In the genomic region with DNA sequence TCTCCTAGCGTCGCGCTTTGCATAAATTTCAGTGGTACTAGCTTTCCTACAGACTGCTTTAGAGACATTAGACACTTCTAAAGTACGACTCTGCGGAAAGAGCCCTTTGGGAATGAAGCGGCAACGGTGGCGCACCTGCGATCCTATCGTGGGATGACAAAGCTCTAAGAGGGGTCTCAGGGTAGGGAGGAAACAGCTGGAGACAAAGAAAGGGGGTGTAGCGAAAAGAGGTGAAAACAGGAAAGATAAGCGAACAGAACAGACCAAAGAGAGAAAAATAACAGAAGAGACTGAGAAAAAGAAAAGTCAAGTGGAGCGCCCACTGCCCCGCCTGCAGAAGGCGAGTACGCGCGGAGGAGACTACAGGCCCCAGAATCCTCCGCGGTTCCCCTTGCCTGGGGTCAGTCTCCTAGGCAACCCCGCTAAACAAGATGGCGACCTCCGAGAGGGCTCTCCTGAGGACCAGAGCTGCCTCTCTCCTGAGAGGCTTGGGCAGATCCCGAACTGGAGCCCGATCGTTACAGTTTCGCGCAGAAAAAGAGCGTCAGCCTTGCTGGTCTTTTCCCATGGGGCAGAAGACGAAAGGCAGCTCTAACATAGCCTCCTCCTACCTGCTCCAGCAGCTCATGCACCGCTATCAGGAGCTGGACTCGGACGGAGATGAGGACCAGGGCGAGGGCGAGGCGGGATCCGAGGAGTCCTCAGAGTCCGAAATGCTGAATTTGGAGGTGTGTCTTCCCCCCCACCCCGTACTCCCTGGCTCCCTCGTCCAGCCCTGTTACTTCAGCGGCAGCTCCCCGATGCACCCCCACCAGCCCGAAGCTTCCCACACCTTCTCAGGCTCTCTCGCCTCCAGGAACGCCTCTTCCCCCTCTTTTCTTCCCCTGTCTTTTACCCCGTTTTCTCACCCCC, we compare ENCODE assay signal across 8 cellular contexts. TPM values are rescaled to one million over a fixed set of nuclear protein-coding genes. Genes with fewer than 3 reads are reported as not detected.
A peak's percentile ranks its signal among the peaks of the same experiment; 100 is the strongest.
DNase-seq lines count a peak whose midpoint lies in the region; ATAC-seq and TF ChIP-seq lines count a peak whose summit lies in the region.

A gene with protein sequence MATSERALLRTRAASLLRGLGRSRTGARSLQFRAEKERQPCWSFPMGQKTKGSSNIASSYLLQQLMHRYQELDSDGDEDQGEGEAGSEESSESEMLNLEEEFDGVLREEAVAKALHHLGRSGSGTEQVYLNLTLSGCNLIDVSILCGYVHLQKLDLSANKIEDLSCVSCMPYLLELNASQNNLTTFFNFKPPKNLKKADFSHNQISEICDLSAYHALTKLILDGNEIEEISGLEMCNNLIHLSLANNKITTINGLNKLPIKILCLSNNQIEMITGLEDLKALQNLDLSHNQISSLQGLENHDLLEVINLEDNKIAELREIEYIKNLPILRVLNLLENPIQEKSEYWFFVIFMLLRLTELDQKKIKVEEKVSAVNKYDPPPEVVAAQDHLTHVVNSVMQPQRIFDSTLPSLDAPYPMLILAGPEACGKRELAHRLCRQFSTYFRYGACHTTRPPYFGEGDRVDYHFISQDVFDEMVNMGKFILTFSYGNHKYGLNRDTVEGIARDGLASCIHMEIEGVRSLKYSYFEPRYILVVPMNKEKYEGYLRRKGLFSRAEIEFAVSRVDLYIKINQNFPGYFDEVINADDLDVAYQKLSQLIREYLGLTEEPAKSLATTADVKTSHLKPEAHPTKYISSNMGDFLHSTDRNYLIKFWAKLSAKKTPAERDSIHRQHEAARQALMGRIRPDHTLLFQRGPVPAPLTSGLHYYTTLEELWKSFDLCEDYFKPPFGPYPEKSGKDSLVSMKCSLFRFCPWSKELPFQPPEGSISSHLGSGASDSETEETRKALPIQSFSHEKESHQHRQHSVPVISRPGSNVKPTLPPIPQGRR (plus strand): TSS at position 404 of the 912 bp plus-strand sequence. CDS start 28 bp downstream, at position 432.

- H3K4me1 ChIP-seq in rectal smooth muscle tissue (ENCODE audit: control insufficient read depth, insufficient read depth, low read length) (no peaks in the 10 kb centered on the region), uterus (no peaks in the 10 kb centered on the region)

- no peak for TF ChIP-seq POLR2A in GM18505 (IDR thresholded peaks at IDR 0.05; ENCODE audit: borderline replicate concordance, extremely low read depth, insufficient read depth, insufficient read length)
- no peak for TF ChIP-seq POLR2A in uterus (IDR thresholded peaks at IDR 0.05)

- ATAC-seq in GM18505 (IDR thresholded peaks at IDR 0.05; ENCODE audit: unreplicated experiment) (peak; percentile 100), HG02970 (IDR thresholded peaks at IDR 0.05; ENCODE audit: low FRiP score, unreplicated experiment) (peak; percentile 99)

- TF ChIP-seq CTCF in astrocyte of the cerebellum (IDR thresholded peaks at IDR 0.05; ENCODE audit: low read depth, low read length, missing control alignments) (no peak), uterus (IDR thresholded peaks at IDR 0.05) (peak in 1 of 4 experiments; percentile 15)

- peak within 1 kb of the TSS; percentile 26 for H3K9ac ChIP-seq in rectal smooth muscle tissue (ENCODE audit: low read length)

- H3K9me3 ChIP-seq in uterus = no peaks in the 10 kb centered on the region

- in situ Hi-C loops in astrocyte of the cerebellum (cut with HindIII; ENCODE audit: low sequenced_read_pairs) = no loop called here

- intact Hi-C loops in uterus (cut with DNase I; ENCODE audit: low total_unique reads) = no loop called here

- H3K27me3 ChIP-seq in rectal smooth muscle tissue (ENCODE audit: control insufficient read depth, insufficient read depth, low read length) = no peaks in the 10 kb centered on the region
- H3K27me3 ChIP-seq in uterus = no peaks in the 10 kb centered on the region

- DNase-seq in NCI-H187 (lab: John Stamatoyannopoulos, UW) (peak; percentile 47 to 83), T-helper 22 cell (ENCODE audit: low read depth) (peak; percentile 61), astrocyte of the cerebellum (ENCODE audit: low read depth) (peak; percentile 53), hippocampal formation (lab: John Stamatoyannopoulos, UW) (peak; percentile 72 to 76), uterus (peak; percentile 78 to 83)

- H3K27ac ChIP-seq in rectal smooth muscle tissue (ENCODE audit: low read depth, low read length) = no peak within 1 kb of the TSS
- no peak within 1 kb of the TSS for H3K27ac ChIP-seq in uterus

- H3K36me3 ChIP-seq in rectal smooth muscle tissue (ENCODE audit: control insufficient read depth, insufficient read depth, low read length) = no peaks in the 10 kb centered on the region
- H3K36me3 ChIP-seq in uterus = no peaks in the 10 kb centered on the region

- H3K4me3 ChIP-seq in astrocyte of the cerebellum (ENCODE audit: low read depth, low read length) = peak within 1 kb of the TSS; percentile 67
- peak within 1 kb of the TSS; percentile 77 for H3K4me3 ChIP-seq in rectal smooth muscle tissue (ENCODE audit: low read length)
- peak within 1 kb of the TSS; percentile 45 to 48 for H3K4me3 ChIP-seq in uterus

RNA-seq across cellular contexts. Expression of the gene that starts here (rescaled TPM):
- 1 to 10 TPM in 2 of 4 donors, under 1 TPM in 1, not detected in 1; 0.91 to 3.8 (median 1.3) TPM for total RNA-seq in uterus
